Comparison of ENCODE assay signal across 34 cellular contexts in genomic region chr1:31148409-31148808, GRCh38.
"Had no signal": no experiment of that assay in that cellular context is flagged by ENCODE, and none has a peak within 500 bp of the region (broad histone marks: within the 10 kb centered on the region; RNA-seq: fewer than 3 reads in every experiment).

No MANE protein-coding gene starts in this region.

- H3K9me3 ChIP-seq: ascending aorta had no signal

- H3K27me3 ChIP-seq: ascending aorta, cardiac muscle cell had no signal

- DNase-seq: activated B cell treated with CpG ODN at 0.5 μM for 24 hours; activated CD4-positive, alpha-beta memory T cell treated with anti-CD3 and anti-CD28 coated beads, Interleukin-2, amount 10 ng/mL, durations not matched to agents 7 days and 5 days; activated CD4-positive, alpha-beta T cell treated with anti-CD3 and anti-CD28 coated beads for 4 hours; activated CD4-positive, alpha-beta T cell treated with anti-CD3 and anti-CD28 coated beads, Interleukin-2, amount 10 ng/mL, durations not matched to agents 7 days and 5 days; activated CD4-positive, alpha-beta T cell treated with anti-CD3 and anti-CD28 coated beads, Interleukin-2, amount 50 U/mL, for 48 hours; activated CD4-positive, CD25-positive, alpha-beta regulatory T cell treated with anti-CD3 and anti-CD28 coated beads, Interleukin-2, amount 50 U/mL, for 72 hours; activated CD8-positive, alpha-beta memory T cell treated with anti-CD3 and anti-CD28 coated beads for 24 hours; activated CD8-positive, alpha-beta memory T cell treated with anti-CD3 and anti-CD28 coated beads, Interleukin-2, amount 10 ng/mL, durations not matched to agents 7 days and 5 days; activated CD8-positive, alpha-beta memory T cell treated with anti-CD3 and anti-CD28 coated beads, Interleukin-2, amount 50 U/mL, for 48 hours; activated CD8-positive, alpha-beta T cell treated with anti-CD3 and anti-CD28 coated beads, Interleukin-2, amount 10 ng/mL, durations not matched to agents 7 days and 5 days; activated effector memory CD4-positive, alpha-beta T cell treated with Interleukin-2 at 50 U/mL for 16 hours; activated gamma-delta T cell; activated naive CD4-positive, alpha-beta T cell treated with anti-CD3 and anti-CD28 coated beads, Interleukin-2, amount 10 ng/mL, durations not matched to agents 7 days and 5 days; activated naive CD4-positive, alpha-beta T cell treated with Interleukin-2 at 50 U/mL for 16 hours; activated naive CD8-positive, alpha-beta T cell treated with anti-CD3 and anti-CD28 coated beads, Interleukin-2, amount 10 ng/mL, durations not matched to agents 7 days and 5 days; activated naive CD8-positive, alpha-beta T cell treated with anti-CD3 and anti-CD28 coated beads, Interleukin-2, amount 50 U/mL, for 24 hours; activated T-cell treated with anti-CD3 and anti-CD28 coated beads, Interleukin-2, amount 50 U/mL, for 24 hours; activated T-cell treated with anti-CD3 and anti-CD28 coated beads, Interleukin-2, amount 50 U/mL, for 48 hours; amygdala; anterior cingulate cortex; caudate nucleus; cerebellar nuclear complex; T-helper 2 cell; T-helper 9 cell had no signal

- H3K36me3 Mint-ChIP-seq: activated CD8-positive, alpha-beta memory T cell treated with anti-CD3 and anti-CD28 coated beads, Interleukin-2, amount 10 ng/mL, durations not matched to agents 7 days and 5 days; activated naive CD4-positive, alpha-beta T cell treated with anti-CD3 and anti-CD28 coated beads, Interleukin-2, amount 10 ng/mL, durations not matched to agents 7 days and 5 days; activated naive CD4-positive, alpha-beta T cell treated with anti-CD3 and anti-CD28 coated beads, Interleukin-2, amount 50 U/mL, for 24 hours; activated naive CD8-positive, alpha-beta T cell; activated naive CD8-positive, alpha-beta T cell treated with anti-CD3 and anti-CD28 coated beads, Interleukin-2, amount 10 ng/mL, durations not matched to agents 7 days and 5 days; brain had no signal

- H3K4me3 Mint-ChIP-seq: activated B cell treated with CpG ODN at 0.5 μM for 24 hours; activated CD4-positive, alpha-beta memory T cell treated with anti-CD3 and anti-CD28 coated beads, Interleukin-2, amount 10 ng/mL, durations not matched to agents 7 days and 5 days; activated CD4-positive, alpha-beta T cell treated with anti-CD3 and anti-CD28 coated beads, Interleukin-2, amount 10 ng/mL, durations not matched to agents 7 days and 5 days; activated CD8-positive, alpha-beta memory T cell treated with anti-CD3 and anti-CD28 coated beads, Interleukin-2, amount 10 ng/mL, durations not matched to agents 7 days and 5 days; activated CD8-positive, alpha-beta T cell treated with anti-CD3 and anti-CD28 coated beads, Interleukin-2, amount 10 ng/mL, durations not matched to agents 7 days and 5 days; activated naive CD4-positive, alpha-beta T cell treated with anti-CD3 and anti-CD28 coated beads, Interleukin-2, amount 10 ng/mL, durations not matched to agents 7 days and 5 days; activated naive CD4-positive, alpha-beta T cell treated with anti-CD3 and anti-CD28 coated beads, Interleukin-2, amount 50 U/mL, for 24 hours; activated naive CD8-positive, alpha-beta T cell; activated naive CD8-positive, alpha-beta T cell treated with anti-CD3 and anti-CD28 coated beads, Interleukin-2, amount 10 ng/mL, durations not matched to agents 7 days and 5 days; activated naive CD8-positive, alpha-beta T cell treated with anti-CD3 and anti-CD28 coated beads, Interleukin-2, amount 50 U/mL, for 24 hours; activated T-cell treated with anti-CD3 and anti-CD28 coated beads, Interleukin-2, amount 50 U/mL, for 24 hours; brain; central memory CD8-positive, alpha-beta T cell; T-helper 1 cell treated with Interleukin-12 subunit alpha and Interleukin-12 subunit beta and Interleukin-4 antibody, amounts not matched to agents 30 μg/mL and 1 μg/mL, for 36 hours; T-helper 2 cell treated with Interferon-gamma antibody and Interleukin-4, amounts not matched to agents 5 μg/mL and 100 μg/mL, for 36 hours had no signal

- H3K36me3 ChIP-seq: ascending aorta, cardiac muscle cell had no signal

- H3K4me3 ChIP-seq: ascending aorta, cardiac muscle cell had no signal

- H3K9me3 Mint-ChIP-seq: activated B cell treated with CpG ODN at 0.5 μM for 24 hours; activated CD4-positive, alpha-beta memory T cell treated with anti-CD3 and anti-CD28 coated beads, Interleukin-2, amount 10 ng/mL, durations not matched to agents 7 days and 5 days; activated CD4-positive, alpha-beta T cell treated with anti-CD3 and anti-CD28 coated beads, Interleukin-2, amount 10 ng/mL, durations not matched to agents 7 days and 5 days; activated naive CD4-positive, alpha-beta T cell treated with anti-CD3 and anti-CD28 coated beads, Interleukin-2, amount 10 ng/mL, durations not matched to agents 7 days and 5 days; activated naive CD4-positive, alpha-beta T cell treated with anti-CD3 and anti-CD28 coated beads, Interleukin-2, amount 50 U/mL, for 24 hours; activated naive CD8-positive, alpha-beta T cell treated with anti-CD3 and anti-CD28 coated beads, Interleukin-2, amount 10 ng/mL, durations not matched to agents 7 days and 5 days; activated naive CD8-positive, alpha-beta T cell treated with anti-CD3 and anti-CD28 coated beads, Interleukin-2, amount 50 U/mL, for 24 hours; activated T-cell treated with anti-CD3 and anti-CD28 coated beads, Interleukin-2, amount 50 U/mL, for 24 hours; activated T-helper 2 cell treated with anti-CD3 and anti-CD28 coated beads, Interferon-gamma antibody, Interleukin-2, Interleukin-4, amounts not matched to agents 10 μg/mL and 5 μg/mL and 100 μg/mL, durations not matched to agents 14 hours and 24 hours and 36 hours; brain; central memory CD8-positive, alpha-beta T cell; T-helper 1 cell treated with Interleukin-12 subunit alpha and Interleukin-12 subunit beta and Interleukin-4 antibody, amounts not matched to agents 30 μg/mL and 1 μg/mL, for 36 hours; T-helper 2 cell treated with Interferon-gamma antibody and Interleukin-4, amounts not matched to agents 5 μg/mL and 100 μg/mL, for 36 hours had no signal

- H3K4me1 Mint-ChIP-seq: activated B cell treated with CpG ODN at 0.5 μM for 24 hours; activated CD4-positive, alpha-beta memory T cell treated with anti-CD3 and anti-CD28 coated beads, Interleukin-2, amount 10 ng/mL, durations not matched to agents 7 days and 5 days; activated CD4-positive, alpha-beta T cell treated with anti-CD3 and anti-CD28 coated beads, Interleukin-2, amount 10 ng/mL, durations not matched to agents 7 days and 5 days; activated CD8-positive, alpha-beta memory T cell treated with anti-CD3 and anti-CD28 coated beads, Interleukin-2, amount 10 ng/mL, durations not matched to agents 7 days and 5 days; activated naive CD4-positive, alpha-beta T cell treated with anti-CD3 and anti-CD28 coated beads, Interleukin-2, amount 10 ng/mL, durations not matched to agents 7 days and 5 days; activated naive CD4-positive, alpha-beta T cell treated with anti-CD3 and anti-CD28 coated beads, Interleukin-2, amount 50 U/mL, for 24 hours; activated naive CD8-positive, alpha-beta T cell treated with anti-CD3 and anti-CD28 coated beads, Interleukin-2, amount 10 ng/mL, durations not matched to agents 7 days and 5 days; activated naive CD8-positive, alpha-beta T cell treated with anti-CD3 and anti-CD28 coated beads, Interleukin-2, amount 50 U/mL, for 24 hours; central memory CD8-positive, alpha-beta T cell had no signal

- ATAC-seq: activated CD8-positive, alpha-beta memory T cell treated with anti-CD3 and anti-CD28 coated beads, Interleukin-2, amount 10 ng/mL, durations not matched to agents 7 days and 5 days; activated CD8-positive, alpha-beta T cell treated with anti-CD3 and anti-CD28 coated beads, Interleukin-2, amount 10 ng/mL, durations not matched to agents 7 days and 5 days; activated naive CD8-positive, alpha-beta T cell treated with anti-CD3 and anti-CD28 coated beads, Interleukin-2, amount 50 U/mL, for 24 hours had no signal

- H3K27ac Mint-ChIP-seq: activated B cell treated with CpG ODN at 0.5 μM for 24 hours; activated CD4-positive, alpha-beta memory T cell treated with anti-CD3 and anti-CD28 coated beads, Interleukin-2, amount 10 ng/mL, durations not matched to agents 7 days and 5 days; activated CD4-positive, alpha-beta T cell treated with anti-CD3 and anti-CD28 coated beads, Interleukin-2, amount 10 ng/mL, durations not matched to agents 7 days and 5 days; activated CD8-positive, alpha-beta memory T cell treated with anti-CD3 and anti-CD28 coated beads, Interleukin-2, amount 10 ng/mL, durations not matched to agents 7 days and 5 days; activated CD8-positive, alpha-beta T cell treated with anti-CD3 and anti-CD28 coated beads, Interleukin-2, amount 10 ng/mL, durations not matched to agents 7 days and 5 days; activated naive CD4-positive, alpha-beta T cell treated with anti-CD3 and anti-CD28 coated beads, Interleukin-2, amount 10 ng/mL, durations not matched to agents 7 days and 5 days; activated naive CD4-positive, alpha-beta T cell treated with anti-CD3 and anti-CD28 coated beads, Interleukin-2, amount 50 U/mL, for 24 hours; activated naive CD8-positive, alpha-beta T cell; activated naive CD8-positive, alpha-beta T cell treated with anti-CD3 and anti-CD28 coated beads, Interleukin-2, amount 10 ng/mL, durations not matched to agents 7 days and 5 days; activated naive CD8-positive, alpha-beta T cell treated with anti-CD3 and anti-CD28 coated beads, Interleukin-2, amount 50 U/mL, for 24 hours; activated T-cell treated with anti-CD3 and anti-CD28 coated beads, Interleukin-2, amount 50 U/mL, for 24 hours; activated T-helper 2 cell treated with anti-CD3 and anti-CD28 coated beads, Interferon-gamma antibody, Interleukin-2, Interleukin-4, amounts not matched to agents 10 μg/mL and 5 μg/mL and 100 μg/mL, durations not matched to agents 14 hours and 24 hours and 36 hours; brain; T-helper 1 cell treated with Interleukin-12 subunit alpha and Interleukin-12 subunit beta and Interleukin-4 antibody, amounts not matched to agents 30 μg/mL and 1 μg/mL, for 36 hours; T-helper 2 cell treated with Interferon-gamma antibody and Interleukin-4, amounts not matched to agents 5 μg/mL and 100 μg/mL, for 36 hours had no signal

- H3K27me3 Mint-ChIP-seq: activated naive CD4-positive, alpha-beta T cell treated with anti-CD3 and anti-CD28 coated beads, Interleukin-2, amount 50 U/mL, for 24 hours; activated naive CD8-positive, alpha-beta T cell; activated naive CD8-positive, alpha-beta T cell treated with anti-CD3 and anti-CD28 coated beads, Interleukin-2, amount 50 U/mL, for 24 hours; activated T-cell treated with anti-CD3 and anti-CD28 coated beads, Interleukin-2, amount 50 U/mL, for 24 hours; central memory CD8-positive, alpha-beta T cell had no signal

- H3K27ac ChIP-seq: ascending aorta, cardiac muscle cell, VCaP had no signal
